In genomic region chr7:20190588-20190987, GRCh38 we compare ENCODE assay signal across 16 cellular contexts. TPM values are rescaled to one million over a fixed set of nuclear protein-coding genes. Genes with fewer than 3 reads are reported as not detected.
DNase-seq lines count a peak whose midpoint lies in the region; ATAC-seq, FAIRE-seq and TF ChIP-seq lines count a peak whose summit lies in the region.
"Had no signal": no experiment of that assay in that cellular context is flagged by ENCODE, and none has a peak within 500 bp of the region (broad histone marks: within the 10 kb centered on the region; RNA-seq: fewer than 3 reads in every experiment).

No MANE protein-coding gene starts in this region.

- TF ChIP-seq CTCF in OCI-LY1 (IDR thresholded peaks at IDR 0.05; ENCODE audit: low read length) (no peak), testis (IDR thresholded peaks at IDR 0.05) (no peak), kidney (IDR thresholded peaks at IDR 0.05; ENCODE audit: borderline replicate concordance, extremely low read depth, insufficient read depth) (no peak), left ventricle myocardium inferior (IDR thresholded peaks at IDR 0.05; ENCODE audit: borderline replicate concordance) (no peak)

- FAIRE-seq in kidney (lab: Jason Lieb, UNC), result no peak
- FAIRE-seq: GM12891 had no signal

- intact Hi-C loops in testis (cut with DNase I; ENCODE audit: low total_unique reads), result no loop called here
- intact Hi-C loops in kidney (cut with DNase I), result no loop called here
- intact Hi-C loops in left ventricle myocardium inferior (cut with micrococcal nuclease), result no loop called here

- DNase-seq in DMS53 (lab: John Stamatoyannopoulos, UW), result peak; percentile 54
- DNase-seq in DMS53 treated with DMSO at 0.1 percent for 48 hours (lab: John Stamatoyannopoulos, UW; ENCODE audit: unreplicated experiment), result no peak
- DNase-seq in foreskin melanocyte, result peak; percentile 34
- no peak for DNase-seq in testis
- no peak for DNase-seq in left lobe of liver (ENCODE audit: low spot score)
- DNase-seq in kidney, result no peak
- no peak for DNase-seq in left ventricle myocardium inferior
- DNase-seq: NCI-H1105, NCI-H1930, NCI-H524 had no signal

- H3K9me3 ChIP-seq in OCI-LY1 (ENCODE audit: low read length) (peaks cover 9% of the 10 kb centered on the region; the same call in 1 of the 2 replicates), testis (no peaks in the 10 kb centered on the region), kidney (ENCODE audit: control insufficient read depth in 1 of 2, low read length in 2 of 2) (peaks cover 0 to 8% of the 10 kb centered on the region in 2 donors), left ventricle myocardium inferior (replicated peaks) (peaks cover 16% of the 10 kb centered on the region)

- WGBS in testis, 2 donors, result 27 to 35% methylated on average over 1 of the region's 1 CpG

- H3K36me3 ChIP-seq in OCI-LY1 (ENCODE audit: insufficient read depth, low read length) (peaks cover 25% of the 10 kb centered on the region), testis (ENCODE audit: low read depth, missing control alignments) (no peaks in the 10 kb centered on the region), kidney (ENCODE audit: control insufficient read depth in 1 of 2, insufficient read depth in 2 of 2, low read length in 2 of 2) (no peaks in the 10 kb centered on the region), left ventricle myocardium inferior (no peaks in the 10 kb centered on the region)

- no peaks in the 10 kb centered on the region for H3K27me3 ChIP-seq in OCI-LY1 (ENCODE audit: insufficient read depth, low read length)
- no peaks in the 10 kb centered on the region for H3K27me3 ChIP-seq in testis
- H3K27me3 ChIP-seq in left ventricle myocardium inferior (ENCODE audit: low read depth), result no peaks in the 10 kb centered on the region

- no peaks in the 10 kb centered on the region for H3F3A ChIP-seq in OCI-LY1 (ENCODE audit: insufficient read depth, low read length)

- H3K4me3 ChIP-seq in OCI-LY1 (ENCODE audit: low read depth, low read length, poor library complexity, severe bottlenecking), result peak overlapping the region; percentile 46
- no peak overlapping the region for H3K4me3 ChIP-seq in testis
- H3K4me3 ChIP-seq in kidney (ENCODE audit: low read length in 2 of 2), result no peak overlapping the region
- no peak overlapping the region for H3K4me3 ChIP-seq in left ventricle myocardium inferior

- H4K20me1 ChIP-seq in OCI-LY1 (ENCODE audit: insufficient read depth, low read length), result no peaks in the 10 kb centered on the region

- H2AFZ ChIP-seq in OCI-LY1 (ENCODE audit: low read length), result no peak overlapping the region

- peaks cover 19% of the 10 kb centered on the region for H3K79me2 ChIP-seq in OCI-LY1 (ENCODE audit: insufficient read depth, low read length)

- peaks cover 57% of the 10 kb centered on the region for H3K4me1 ChIP-seq in OCI-LY1 (ENCODE audit: insufficient read depth, low read length, severe bottlenecking)
- H3K4me1 ChIP-seq in testis, result peaks cover 10% of the 10 kb centered on the region
- peaks cover 0 to 2% of the 10 kb centered on the region in 2 donors for H3K4me1 ChIP-seq in kidney (ENCODE audit: control insufficient read depth in 1 of 2, insufficient read depth in 1 of 2, low read depth in 1 of 2, low read length in 2 of 2)
- H3K4me1 ChIP-seq in left ventricle myocardium inferior, result no peaks in the 10 kb centered on the region

- H3K9ac ChIP-seq in OCI-LY1 (ENCODE audit: low read length) (peak overlapping the region; percentile 7; the same call in 1 of the 2 replicates), kidney (ENCODE audit: low read length in 2 of 2) (no peak overlapping the region)

- ATAC-seq in left lobe of liver, result no peak

- H3K27ac ChIP-seq in OCI-LY1 (ENCODE audit: low read depth, low read length, poor library complexity, severe bottlenecking), result peak overlapping the region; percentile 71
- peak overlapping the region; percentile 55 to 64 for H3K27ac ChIP-seq in testis
- H3K27ac ChIP-seq in kidney (ENCODE audit: low read depth in 2 of 2, low read length in 2 of 2), result no peak overlapping the region
- H3K27ac ChIP-seq in left ventricle myocardium inferior (replicated peaks), result no peak overlapping the region
- H3K27ac ChIP-seq: 22Rv1, C4-2B had no signal

- peak overlapping the region; percentile 68 for H3K4me2 ChIP-seq in OCI-LY1 (ENCODE audit: low read length)

- no peak for TF ChIP-seq POLR2A in testis (IDR thresholded peaks at IDR 0.05)

- no peaks in the 10 kb centered on the region for H3K9me2 ChIP-seq in OCI-LY1 (ENCODE audit: low read depth, low read length)

RNA-seq across cellular contexts. Expression of gene MACC1, which starts 26.6 kb away (rescaled TPM):
- total RNA-seq in testis (under 1 TPM; 0.74 to 0.79 TPM), left lobe of liver (0.38 TPM), kidney (72.6 TPM), left ventricle myocardium inferior (0.03 TPM)
- polyA plus RNA-seq in testis (ENCODE audit: insufficient read depth, low read depth, low replicate concordance) (0.17 TPM), kidney (ENCODE audit: insufficient read depth, low read depth, low replicate concordance) (3.7 TPM)
- total RNA-seq: G401, HT1080 had no signal

Comparison
In these comparisons a context has a peak if more than half of its experiments do, and no peak if none do; other contexts are left out.
1. DNase-seq: peak in DMS53 (single experiment) and foreskin melanocyte (single experiment); none in DMS53 treated with DMSO at 0.1 percent for 48 hours (single experiment), testis (single experiment), left lobe of liver (single experiment), kidney (single experiment) and left ventricle myocardium inferior (single experiment).
2. H3K27ac ChIP-seq: peak in OCI-LY1 (single experiment) and testis (2 of 2); none in kidney (0 of 2) and left ventricle myocardium inferior (single experiment).
3. RNA of gene MACC1, which starts 26.6 kb away (total RNA-seq): 72.6 TPM in kidney (single experiment); 0.74 to 0.79 TPM in testis, 0.38 TPM in left lobe of liver (single experiment) and 0.03 TPM in left ventricle myocardium inferior (single experiment); every median in the first group is over 10 times any median in the second.